10 cellular contexts compared by ENCODE assay signal in the genomic region with DNA sequence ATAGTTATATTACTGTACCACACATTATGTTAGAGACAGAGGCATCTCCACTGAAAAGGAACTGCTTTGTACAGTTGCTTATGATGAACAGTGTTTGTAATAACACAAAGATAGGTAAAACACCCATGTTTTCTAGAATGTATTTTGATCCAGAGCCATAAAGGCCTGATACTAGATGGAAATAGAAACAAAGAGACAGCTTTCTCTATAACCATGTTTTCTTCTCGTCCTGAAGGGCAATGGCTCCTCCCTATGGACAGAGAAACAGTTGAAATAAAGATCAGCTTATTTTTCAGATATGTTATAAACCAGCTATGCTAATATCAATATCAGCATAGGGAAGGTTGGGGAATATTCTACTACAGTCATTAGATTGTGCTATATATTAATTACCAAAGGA.
A peak's percentile ranks its signal among the peaks of the same experiment; 100 is the strongest.
DNase-seq lines count a peak whose midpoint lies in the region; ATAC-seq, FAIRE-seq and TF ChIP-seq lines count a peak whose summit lies in the region.
"Had no signal": no experiment of that assay in that cellular context is flagged by ENCODE, and none has a peak within 500 bp of the region (broad histone marks: within the 10 kb centered on the region; RNA-seq: fewer than 3 reads in every experiment).

No MANE protein-coding gene starts in this region.

- H3K4me3 ChIP-seq in BE2C (ENCODE audit: low read depth, low read length) (no peak overlapping the region), small intestine (ENCODE audit: low read depth in 1 of 2, low read length in 2 of 2) (no peak overlapping the region)

- no peaks in the 10 kb centered on the region for H3K4me1 ChIP-seq in BE2C
- H3K4me1 ChIP-seq in small intestine (ENCODE audit: control insufficient read depth in 2 of 2, insufficient read depth in 1 of 2, low read depth in 1 of 2, low read length in 1 of 2), result no peaks in the 10 kb centered on the region

- H3K27me3 ChIP-seq in BE2C (peaks cover 2% of the 10 kb centered on the region; the same call in 1 of the 2 replicates), small intestine (ENCODE audit: control insufficient read depth in 2 of 2, insufficient read depth in 2 of 2, low read length in 2 of 2) (no peaks in the 10 kb centered on the region)

- H3K36me3 ChIP-seq in BE2C (no peaks in the 10 kb centered on the region), small intestine (ENCODE audit: control insufficient read depth in 2 of 2, insufficient read depth in 2 of 2, low read length in 2 of 2) (no peaks in the 10 kb centered on the region)

- ATAC-seq in GM21381 (IDR thresholded peaks at IDR 0.05; ENCODE audit: unreplicated experiment) (no peak), GM18511 (IDR thresholded peaks at IDR 0.05; ENCODE audit: unreplicated experiment) (no peak)

- H3K9me3 ChIP-seq in BE2C, result no peaks in the 10 kb centered on the region
- H3K9me3 ChIP-seq in small intestine (ENCODE audit: control insufficient read depth, low read depth), result no peaks in the 10 kb centered on the region

- DNase-seq in BE2C (peak; percentile 10), HuH-7 (ENCODE audit: low spot score) (peak; percentile 6), OCI-M1 (lab: John Stamatoyannopoulos, UW) (peak; percentile 67), foreskin melanocyte (peak; percentile 53), small intestine (no peak)
- DNase-seq in central memory CD4-positive, alpha-beta T cell, result no peak
- DNase-seq: activated CD8-positive, alpha-beta memory T cell treated with anti-CD3 and anti-CD28 coated beads, Interleukin-2, amount 50 U/mL, for 48 hours; stimulated activated naive CD4-positive, alpha-beta T cell treated with Interleukin-2 at 50 U/mL for 16 hours had no signal

- no peak for FAIRE-seq in small intestine (lab: Jason Lieb, UNC)

- no peak overlapping the region for H3K27ac ChIP-seq in small intestine (ENCODE audit: low read depth in 1 of 2, low read length in 1 of 2)

- peak; percentile 33 for TF ChIP-seq CTCF in BE2C (IDR thresholded peaks at IDR 0.05; ENCODE audit: low read depth, low read length)

- WGBS in small intestine, 3 donors, result 11 to 16% (median 13%) methylated on average over 1 of the region's 1 CpG

Comparison
In these comparisons a context has a peak if more than half of its experiments do, and no peak if none do; other contexts are left out.
1. DNase-seq: peak in BE2C (single experiment), HuH-7 (single experiment), OCI-M1 (single experiment) and foreskin melanocyte (single experiment); none in small intestine (single experiment) and central memory CD4-positive, alpha-beta T cell (single experiment).